Comparison of ENCODE assay signal across 22 cellular contexts in genomic region chr11:75531325-75531724, GRCh38.
"Had no signal": no experiment of that assay in that cellular context is flagged by ENCODE, and none has a peak within 500 bp of the region (broad histone marks: within the 10 kb centered on the region; RNA-seq: fewer than 3 reads in every experiment).

No MANE protein-coding gene starts in this region.

- H3K36me3 ChIP-seq: lower lobe of right lung, sigmoid colon, thoracic aorta, upper lobe of left lung had no signal

- H3K4me3 Mint-ChIP-seq: activated T-cell treated with anti-CD3 and anti-CD28 coated beads, Interleukin-2, amount 50 U/mL, for 72 hours; stimulated activated naive B cell treated with anti-CD40 and anti-IgM and Interleukin-4, amounts not matched to agents 10 μg/mL and 1 μg/mL and 100 μg/mL, for 72 hours; T-helper 1 cell treated with Interleukin-12 subunit alpha and Interleukin-12 subunit beta and Interleukin-4 antibody, amounts not matched to agents 30 μg/mL and 1 μg/mL, for 36 hours had no signal

- H3K4me3 ChIP-seq: lower lobe of right lung, sigmoid colon, smooth muscle cell, thoracic aorta, upper lobe of left lung had no signal

- H3K9me3 Mint-ChIP-seq: activated T-cell treated with anti-CD3 and anti-CD28 coated beads, Interleukin-2, amount 50 U/mL, for 72 hours; brain; naive thymus-derived CD4-positive, alpha-beta T cell; neural crest cell; stimulated activated naive B cell treated with anti-CD40 and anti-IgM and Interleukin-4, amounts not matched to agents 10 μg/mL and 1 μg/mL and 100 μg/mL, for 72 hours; T-helper 1 cell treated with Interleukin-12 subunit alpha and Interleukin-12 subunit beta and Interleukin-4 antibody, amounts not matched to agents 30 μg/mL and 1 μg/mL, for 36 hours had no signal

- H3K4me2 ChIP-seq: smooth muscle cell had no signal

- H3K9me3 ChIP-seq: lower lobe of right lung, sigmoid colon, thoracic aorta, upper lobe of left lung had no signal

- H3K27me3 ChIP-seq: sigmoid colon, upper lobe of left lung had no signal

- H3K27ac ChIP-seq: lower lobe of right lung, sigmoid colon, thoracic aorta, upper lobe of left lung had no signal

- H3K36me3 Mint-ChIP-seq: brain; naive thymus-derived CD4-positive, alpha-beta T cell; stimulated activated naive B cell treated with anti-CD40 and anti-IgM and Interleukin-4, amounts not matched to agents 10 μg/mL and 1 μg/mL and 100 μg/mL, for 72 hours had no signal

- ATAC-seq: activated T-cell treated with anti-CD3 and anti-CD28 coated beads, Interleukin-2, amount 50 U/mL, for 72 hours; left lobe of liver; naive thymus-derived CD4-positive, alpha-beta T cell; stimulated activated naive B cell treated with anti-CD40 and anti-IgM and Interleukin-4, amounts not matched to agents 10 μg/mL and 1 μg/mL and 100 μg/mL, for 72 hours had no signal

- DNase-seq: activated CD4-positive, alpha-beta T cell treated with anti-CD3 and anti-CD28 coated beads for 48 hours; activated effector memory CD4-positive, alpha-beta T cell treated with Interleukin-2 at 50 U/mL for 16 hours; activated naive CD4-positive, alpha-beta T cell treated with anti-CD3 and anti-CD28 coated beads, Interleukin-2, amount 50 U/mL, for 16 hours; activated T-cell treated with anti-CD3 and anti-CD28 coated beads, Interleukin-2, amount 50 U/mL, for 72 hours; aorta; dermis blood vessel endothelial cell; effector CD8-positive, alpha-beta T cell; erythroblast; foreskin fibroblast; kidney; lower lobe of right lung; naive thymus-derived CD4-positive, alpha-beta T cell; sigmoid colon; stimulated activated CD4-positive, alpha-beta T cell treated with anti-CD3 and anti-CD28 coated beads, Interleukin-15, amount 100 ng/mL, for 24 hours; stimulated activated naive B cell treated with anti-CD40 and anti-IgM and Interleukin-4, amounts not matched to agents 10 μg/mL and 1 μg/mL and 100 μg/mL, for 72 hours; upper lobe of left lung had no signal

- H3K27ac Mint-ChIP-seq: activated T-cell treated with anti-CD3 and anti-CD28 coated beads, Interleukin-2, amount 50 U/mL, for 72 hours; stimulated activated naive B cell treated with anti-CD40 and anti-IgM and Interleukin-4, amounts not matched to agents 10 μg/mL and 1 μg/mL and 100 μg/mL, for 72 hours had no signal
